27 cellular contexts compared by ENCODE assay signal in genomic region chr4:21827575-21827974, GRCh38.
DNase-seq lines count a peak whose midpoint lies in the region; ATAC-seq and TF ChIP-seq lines count a peak whose summit lies in the region.
"Had no signal": no experiment of that assay in that cellular context is flagged by ENCODE, and none has a peak within 500 bp of the region (broad histone marks: within the 10 kb centered on the region; RNA-seq: fewer than 3 reads in every experiment).

No MANE protein-coding gene starts in this region.

- no peaks in the 10 kb centered on the region for H3K27me3 ChIP-seq in ACC112 (ENCODE audit: insufficient read depth, low read length)
- H3K27me3 ChIP-seq: BLaER1, testis, uterus had no signal

- DNase-seq in HFFc6 (no peak), astrocyte of the cerebellum (ENCODE audit: low read depth) (peak; percentile 70), fibroblast of the conjunctiva (ENCODE audit: low read depth) (peak; percentile 1), mucosa of descending colon (no peak), NCI-H1930 (lab: John Stamatoyannopoulos, UW) (no peak)
- no peak for DNase-seq in stimulated activated CD4-positive, alpha-beta T cell treated with anti-CD3 and anti-CD28 coated beads, Interleukin-12 subunit alpha, Interleukin-12 subunit beta, amount 100 ng/mL, for 4 hours
- DNase-seq: 8988T; activated CD4-positive, alpha-beta T cell treated with anti-CD3 and anti-CD28 coated beads for 36 hours; activated CD8-positive, alpha-beta T cell treated with anti-CD3 and anti-CD28 coated beads, Interleukin-2, amount 10 ng/mL, durations not matched to agents 7 days and 5 days; effector CD4-positive, alpha-beta T cell; GDM1; left ventricle myocardium inferior; naive thymus-derived CD8-positive, alpha-beta T cell; NCI-H2029 treated with DMSO at 0.1 percent for 48 hours; NCI-H345; nucleus accumbens; stimulated activated naive CD8-positive, alpha-beta T cell treated with anti-CD3 and anti-CD28 coated beads, Interleukin-15, Interleukin-2, amounts not matched to agents 100 U/mL and 50 U/mL, for 24 hours; testis; uterus had no signal

- H3K4me3 ChIP-seq in ACC112 (ENCODE audit: low read depth, low read length): peak overlapping the region; percentile 66
- H3K4me3 ChIP-seq in astrocyte of the cerebellum (ENCODE audit: low read depth, low read length): no peak overlapping the region
- H3K4me3 ChIP-seq in mucosa of descending colon: no peak overlapping the region
- H3K4me3 ChIP-seq: BLaER1, HAP-1, left ventricle myocardium inferior, SK-N-MC, testis had no signal

- no peak overlapping the region for H3K27ac ChIP-seq in ACC112 (ENCODE audit: low read depth, low read length)
- H3K27ac ChIP-seq: BLaER1, left ventricle myocardium inferior, SK-N-MC, testis had no signal

- peaks cover 7% of the 10 kb centered on the region for H3K4me1 ChIP-seq in ACC112 (ENCODE audit: control insufficient read depth, insufficient read depth, low read length, unreplicated experiment)
- no peaks in the 10 kb centered on the region for H3K4me1 ChIP-seq in mucosa of descending colon (ENCODE audit: low read depth)
- H3K4me1 ChIP-seq: BLaER1, HAP-1, left ventricle myocardium inferior, testis, uterus had no signal

- no peak for TF ChIP-seq CTCF in HFFc6 (IDR thresholded peaks at IDR 0.05)
- no peak for TF ChIP-seq CTCF in astrocyte of the cerebellum (IDR thresholded peaks at IDR 0.05; ENCODE audit: low read depth, low read length, missing control alignments)
- TF ChIP-seq CTCF in mucosa of descending colon (IDR thresholded peaks at IDR 0.05): no peak

- intact Hi-C loops in mucosa of descending colon (cut with DNase I, micrococcal nuclease): no loop called here

- no peaks in the 10 kb centered on the region for H3K79me2 ChIP-seq in ACC112 (ENCODE audit: control insufficient read depth, insufficient read depth, low read length, unreplicated experiment)

- no peaks in the 10 kb centered on the region for H3K9me3 Mint-ChIP-seq in HFFc6
- H3K9me3 Mint-ChIP-seq: T-helper 2 cell treated with Interferon-gamma antibody and Interleukin-4, amounts not matched to agents 5 μg/mL and 100 μg/mL, for 36 hours had no signal

- no peak overlapping the region; the same call in 1 of the 2 replicates for H3K27ac Mint-ChIP-seq in HFFc6
- H3K27ac Mint-ChIP-seq: activated CD4-positive, alpha-beta T cell treated with anti-CD3 and anti-CD28 coated beads for 36 hours; activated CD8-positive, alpha-beta T cell treated with anti-CD3 and anti-CD28 coated beads, Interleukin-2, amount 10 ng/mL, durations not matched to agents 7 days and 5 days; activated naive CD8-positive, alpha-beta T cell; brain; naive thymus-derived CD8-positive, alpha-beta T cell; T-helper 2 cell treated with Interferon-gamma antibody and Interleukin-4, amounts not matched to agents 5 μg/mL and 100 μg/mL, for 36 hours had no signal

- peak overlapping the region; percentile 97 for H2AFZ ChIP-seq in ACC112 (ENCODE audit: low read length, unreplicated experiment)

- in situ Hi-C loops in astrocyte of the cerebellum (cut with HindIII; ENCODE audit: low sequenced_read_pairs): no loop called here

- H3K9me3 ChIP-seq in mucosa of descending colon: no peaks in the 10 kb centered on the region
- H3K9me3 ChIP-seq: BLaER1, HAP-1, testis, uterus had no signal

- H3K27me3 Mint-ChIP-seq in HFFc6 (ENCODE audit: insufficient read depth): no peaks in the 10 kb centered on the region
- H3K27me3 Mint-ChIP-seq: activated CD4-positive, alpha-beta T cell treated with anti-CD3 and anti-CD28 coated beads for 36 hours; activated naive CD8-positive, alpha-beta T cell; brain had no signal

- H3K36me3 ChIP-seq in ACC112 (ENCODE audit: insufficient read depth, low read length) (0 out of 2 replicates have a peak, but pooled peaks cover 6% of the 10 kb centered on the region), mucosa of descending colon (ENCODE audit: low read depth) (no peaks in the 10 kb centered on the region)
- H3K36me3 ChIP-seq: BLaER1, HAP-1, left ventricle myocardium inferior, uterus had no signal

- peaks cover 8% of the 10 kb centered on the region; the same call in 1 of the 2 replicates for H3K4me1 Mint-ChIP-seq in HFFc6 (ENCODE audit: low read depth)
- H3K4me1 Mint-ChIP-seq: activated CD4-positive, alpha-beta T cell treated with anti-CD3 and anti-CD28 coated beads for 36 hours; brain; naive thymus-derived CD8-positive, alpha-beta T cell had no signal

- H3K4me3 Mint-ChIP-seq in HFFc6: peak overlapping the region; percentile 39; the same call in 1 of the 2 replicates
- H3K4me3 Mint-ChIP-seq: activated CD4-positive, alpha-beta T cell treated with anti-CD3 and anti-CD28 coated beads for 36 hours; activated CD8-positive, alpha-beta T cell treated with anti-CD3 and anti-CD28 coated beads, Interleukin-2, amount 10 ng/mL, durations not matched to agents 7 days and 5 days; activated naive CD8-positive, alpha-beta T cell; brain; naive thymus-derived CD8-positive, alpha-beta T cell; T-helper 2 cell treated with Interferon-gamma antibody and Interleukin-4, amounts not matched to agents 5 μg/mL and 100 μg/mL, for 36 hours had no signal

- no peaks in the 10 kb centered on the region for H3K36me3 Mint-ChIP-seq in HFFc6 (ENCODE audit: low read depth)
- H3K36me3 Mint-ChIP-seq: activated naive CD8-positive, alpha-beta T cell; brain; naive thymus-derived CD8-positive, alpha-beta T cell had no signal

- ATAC-seq in HG03442 (IDR thresholded peaks at IDR 0.05; ENCODE audit: unreplicated experiment) (no peak), mucosa of descending colon (no peak)
- ATAC-seq: activated CD4-positive, alpha-beta T cell treated with anti-CD3 and anti-CD28 coated beads for 36 hours; activated CD8-positive, alpha-beta T cell treated with anti-CD3 and anti-CD28 coated beads, Interleukin-2, amount 10 ng/mL, durations not matched to agents 7 days and 5 days; naive thymus-derived CD8-positive, alpha-beta T cell; stimulated activated naive CD8-positive, alpha-beta T cell treated with anti-CD3 and anti-CD28 coated beads, Interleukin-15, Interleukin-2, amounts not matched to agents 100 U/mL and 50 U/mL, for 24 hours had no signal

Comparison
In these comparisons a context has a peak if more than half of its experiments do, and no peak if none do; other contexts are left out.
1. DNase-seq: peak in astrocyte of the cerebellum (single experiment) and fibroblast of the conjunctiva (single experiment); none in HFFc6 (single experiment), mucosa of descending colon (0 of 3), NCI-H1930 (0 of 2) and stimulated activated CD4-positive, alpha-beta T cell treated with anti-CD3 and anti-CD28 coated beads, Interleukin-12 subunit alpha, Interleukin-12 subunit beta, amount 100 ng/mL, for 4 hours (single experiment).